Comparison of ENCODE assay signal across 1 cellular context in genomic region chr10:59885430-59886134, GRCh38.
TF ChIP-seq lines count a peak whose summit lies in the region.

No MANE protein-coding gene starts in this region.

TF ChIP-seq in GM12878, 131 proteins besides CTCF, POLR2A, EP300 and RAD21 (continued from another document and continues in another):
- TF ChIP-seq PKNOX1 (IDR thresholded peaks at IDR 0.05) (no peak), IKZF1 (conservative IDR thresholded peaks at IDR 0.05) (peak; percentile 92), WRNIP1 (IDR thresholded peaks at IDR 0.05; ENCODE audit: borderline replicate concordance, low read depth, low read length) (no peak), ZNF384 (IDR thresholded peaks at IDR 0.05; ENCODE audit: borderline replicate concordance, low read depth, low read length) (peak; percentile 87), NFIC (IDR thresholded peaks at IDR 0.05; ENCODE audit: low read depth, low read length) (peak; percentile 94), MYC (IDR thresholded peaks at IDR 0.05; ENCODE audit: insufficient read depth, insufficient read length, insufficient replicate concordance, low read length, severe bottlenecking) (no peak), MTA2 (IDR thresholded peaks at IDR 0.05; ENCODE audit: low read depth) (peak; percentile 79), ATF2 (IDR thresholded peaks at IDR 0.05; ENCODE audit: low read length) (peak; percentile 76), SKIL (IDR thresholded peaks at IDR 0.05; ENCODE audit: low read depth, poor library complexity, severe bottlenecking) (peak; percentile 47), POLR2AphosphoS5 (IDR thresholded peaks at IDR 0.05; ENCODE audit: low read length) (no peak), ATF7 (IDR thresholded peaks at IDR 0.05; ENCODE audit: low read depth) (peak; percentile 59), RELB (IDR thresholded peaks at IDR 0.05; ENCODE audit: low read depth) (peak; percentile 88), BACH1 (IDR thresholded peaks at IDR 0.05; ENCODE audit: borderline replicate concordance) (peak; percentile 73; the same call in 1 of the 2 replicates), REST (IDR thresholded peaks at IDR 0.05; ENCODE audit: low read depth, low read length) (0 out of 2 replicates have a peak, but pooled peaks have one; percentile 11), CBX5 (IDR thresholded peaks at IDR 0.05; ENCODE audit: low read depth) (0 out of 2 replicates have a peak, but pooled peaks have one; percentile 54), IRF4 (IDR thresholded peaks at IDR 0.05; ENCODE audit: low read depth, low read length) (peak; percentile 99), RELA (IDR thresholded peaks at IDR 0.05; ENCODE audit: borderline replicate concordance, partially characterized antibody) (no peak), NBN (IDR thresholded peaks at IDR 0.05) (peak; percentile 29; the same call in 1 of the 2 replicates), CBX3 (IDR thresholded peaks at IDR 0.05; ENCODE audit: borderline replicate concordance, low read depth) (no peak), MTA3 (IDR thresholded peaks at IDR 0.05; ENCODE audit: borderline replicate concordance, low read length) (peak; percentile 92), TCF12 (IDR thresholded peaks at IDR 0.05; ENCODE audit: low read depth, low read length) (peak; percentile 69; the same call in 1 of the 2 replicates), TAF1 (IDR thresholded peaks at IDR 0.05; ENCODE audit: borderline replicate concordance, low read depth, low read length) (no peak), RCOR1 (conservative IDR thresholded peaks at IDR 0.05; ENCODE audit: low read depth, low read length) (0 out of 2 replicates have a peak, but pooled peaks have one; percentile 40), NFYA (IDR thresholded peaks at IDR 0.05; ENCODE audit: borderline replicate concordance, low read depth, low read length) (no peak), SRF (IDR thresholded peaks at IDR 0.05; ENCODE audit: low read depth in 2 of 2, low read length in 2 of 2) (no peak), EED (IDR thresholded peaks at IDR 0.05; ENCODE audit: low read depth) (peak; percentile 98), BHLHE40 (IDR thresholded peaks at IDR 0.05; ENCODE audit: borderline replicate concordance in 1 of 2, low read depth in 2 of 2, low read length in 1 of 2) (peak; percentile 31 to 45; a peak in 2 of 4 replicates), PAX5 (IDR thresholded peaks at IDR 0.05; ENCODE audit: borderline replicate concordance, low read depth, low read length) (peak; percentile 73; the same call in 1 of the 2 replicates), SPI1 (IDR thresholded peaks at IDR 0.05; ENCODE audit: borderline replicate concordance, insufficient read depth, low read depth, low read length) (peak; percentile 100), TCF3 (IDR thresholded peaks at IDR 0.05; ENCODE audit: borderline replicate concordance, insufficient read depth, low read depth, low read length) (no peak), YY1 (IDR thresholded peaks at IDR 0.05; ENCODE audit: low read depth, low read length) (no peak), ZBTB33 (IDR thresholded peaks at IDR 0.05) (no peak), CREM (IDR thresholded peaks at IDR 0.05; ENCODE audit: low read depth) (peak; percentile 78), HCFC1 (IDR thresholded peaks at IDR 0.05; ENCODE audit: low read length) (no peak), BCL11A (IDR thresholded peaks at IDR 0.05; ENCODE audit: low read depth, low read length) (peak; percentile 91), USF2 (IDR thresholded peaks at IDR 0.05; ENCODE audit: borderline replicate concordance, low read depth, low read length) (no peak), SMAD1 (IDR thresholded peaks at IDR 0.05; ENCODE audit: low read depth, partially characterized antibody) (no peak), GABPA (IDR thresholded peaks at IDR 0.05; ENCODE audit: low read depth) (no peak), JUNB (IDR thresholded peaks at IDR 0.05) (peak; percentile 46; the same call in 1 of the 2 replicates), ZNF24 (IDR thresholded peaks at IDR 0.05) (peak; percentile 32; the same call in 1 of the 2 replicates), CEBPB (IDR thresholded peaks at IDR 0.05; ENCODE audit: borderline replicate concordance in 1 of 2, low read depth in 2 of 2, low read length in 2 of 2) (0 out of 4 replicates have a peak, but pooled peaks of 1 of the 2 experiments have one; percentile 48), RFX5 (IDR thresholded peaks at IDR 0.05; ENCODE audit: low read depth, low read length) (no peak), BMI1 (IDR thresholded peaks at IDR 0.05; ENCODE audit: borderline replicate concordance) (peak; percentile 70; the same call in 1 of the 2 replicates), SP1 (IDR thresholded peaks at IDR 0.05; ENCODE audit: low read depth, low read length) (peak; percentile 40), CBFB (IDR thresholded peaks at IDR 0.05; ENCODE audit: low read depth) (peak; percentile 94), MEF2B (IDR thresholded peaks at IDR 0.05; ENCODE audit: partially characterized antibody, poor library complexity, severe bottlenecking) (peak; percentile 42), FOXM1 (IDR thresholded peaks at IDR 0.05; ENCODE audit: low read depth, low read length) (peak; percentile 73; the same call in 1 of the 2 replicates), LARP7 (IDR thresholded peaks at IDR 0.05) (no peak), TBL1XR1 (IDR thresholded peaks at IDR 0.05; ENCODE audit: low read depth, low read length) (peak; percentile 85), GATAD2B (conservative IDR thresholded peaks at IDR 0.05; ENCODE audit: low read depth) (peak; percentile 57), DPF2 (IDR thresholded peaks at IDR 0.05) (peak; percentile 98), IKZF2 (IDR thresholded peaks at IDR 0.05) (peak; percentile 97 to 98), ETV6 (conservative IDR thresholded peaks at IDR 0.05 in 1 of 2, IDR thresholded peaks at IDR 0.05 in 1 of 2; ENCODE audit: borderline replicate concordance in 1 of 2, low read depth in 1 of 2) (peak in 1 of 2 experiments; percentile 81; a peak in 2 of 4 replicates)
